ENCODE assay signal across 8 cellular contexts in the genomic region with DNA sequence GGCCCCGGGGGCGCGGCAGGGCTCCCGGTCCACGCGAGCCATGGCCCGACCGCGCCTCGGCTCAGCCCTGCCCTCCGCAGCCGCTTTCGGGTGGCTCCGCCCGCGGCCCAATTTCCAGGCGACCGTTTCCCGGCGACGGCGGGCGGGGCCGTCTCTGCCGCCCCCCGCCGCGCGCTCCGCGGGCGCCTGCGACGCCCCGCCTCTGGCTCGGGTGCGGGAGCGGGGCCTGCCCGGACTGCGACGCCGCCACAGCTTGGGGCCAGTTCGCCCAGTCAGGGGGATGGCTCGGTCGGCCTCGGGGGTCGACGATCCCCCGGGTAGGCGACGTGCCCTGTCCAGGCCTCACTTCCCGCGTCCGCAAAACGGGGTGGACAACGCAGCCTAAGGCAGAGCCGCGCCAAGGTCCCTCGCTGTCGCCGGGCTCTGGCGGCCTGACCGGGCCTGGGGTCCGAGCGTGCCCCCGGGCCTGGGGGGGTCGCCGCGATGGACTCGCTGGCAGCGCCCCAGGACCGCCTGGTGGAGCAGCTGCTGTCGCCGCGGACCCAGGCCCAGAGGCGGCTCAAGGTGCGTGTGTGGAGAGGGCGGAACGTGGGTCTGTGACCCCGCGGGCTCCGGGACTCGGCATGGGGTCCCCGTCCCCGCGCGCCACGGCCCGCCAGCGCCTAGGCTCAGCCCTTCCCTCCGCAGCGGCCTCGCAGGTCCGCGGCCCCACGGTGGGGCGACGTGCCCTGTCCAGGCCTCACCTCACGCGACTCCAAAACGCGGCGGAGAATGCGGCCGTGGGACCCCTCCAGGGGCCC. TPM values are rescaled to one million over a fixed set of nuclear protein-coding genes. Genes with fewer than 3 reads are reported as not detected.
DNase-seq lines count a peak whose midpoint lies in the region; ATAC-seq and TF ChIP-seq lines count a peak whose summit lies in the region.
"Had no signal": no experiment of that assay in that cellular context is flagged by ENCODE, and none has a peak within 500 bp of the region (broad histone marks: within the 10 kb centered on the region; RNA-seq: fewer than 3 reads in every experiment).

No MANE protein-coding gene starts in this region.

- intact Hi-C loops in prostate gland (cut with DNase I): no loop called here

- WGBS in prostate gland: under 1% methylated on average over 37 of the region's 105 CpGs

- ATAC-seq in HG03095 (IDR thresholded peaks at IDR 0.05; ENCODE audit: unreplicated experiment) (no peak), GM19324 (IDR thresholded peaks at IDR 0.05; ENCODE audit: low FRiP score, unreplicated experiment) (no peak)

- TF ChIP-seq POLR2A in prostate gland (IDR thresholded peaks at IDR 0.05): no peak

- no peaks in the 10 kb centered on the region for H3K36me3 ChIP-seq in prostate gland

- DNase-seq in GM20000 (ENCODE audit: low spot score) (peak; percentile 54), NCI-H774 (lab: John Stamatoyannopoulos, UW) (peak; percentile 54), fibroblast of pulmonary artery (ENCODE audit: low read depth) (no peak), prostate gland (ENCODE audit: low spot score) (no peak), NCI-H2107 (lab: John Stamatoyannopoulos, UW) (no peak)

- H3K27me3 ChIP-seq in prostate gland (replicated peaks; ENCODE audit: insufficient read depth): no peaks in the 10 kb centered on the region

- H3K9me3 ChIP-seq in prostate gland: no peaks in the 10 kb centered on the region

- H3K27ac ChIP-seq in prostate gland: peak overlapping the region; percentile 25 to 49

- peaks cover 6% of the 10 kb centered on the region for H3K4me1 ChIP-seq in prostate gland (replicated peaks)

- H3K4me3 ChIP-seq in fibroblast of pulmonary artery (replicated peaks; ENCODE audit: low read depth, low read length) (peak overlapping the region; percentile 52), prostate gland (peak overlapping the region; percentile 43 to 50)

- TF ChIP-seq CTCF in GM20000 (IDR thresholded peaks at IDR 0.05; ENCODE audit: extremely low read depth, missing control alignments) (no peak), fibroblast of pulmonary artery (IDR thresholded peaks at IDR 0.05; ENCODE audit: low read length, missing control alignments) (no peak), prostate gland (IDR thresholded peaks at IDR 0.05) (peak in 2 of 4 experiments; percentile 3 to 33)

RNA-seq across cellular contexts. Expression of a gene that starts 4.2 kb away (rescaled TPM):
- total RNA-seq in prostate gland: 10 to 100 TPM; 17.1 to 96.2 TPM

RNA-seq across cellular contexts. Expression of a gene that starts 4.9 kb away (rescaled TPM):
- 10 to 100 TPM in 1 of 2 donors, 1 to 10 TPM in 1; 6.8 to 60.3 TPM for total RNA-seq in prostate gland

RNA-seq across cellular contexts. Expression of a gene that starts 42.1 kb away (rescaled TPM):
- total RNA-seq in prostate gland: 10 to 100 TPM; 11.0 to 20.2 TPM
- total RNA-seq: T-helper 17 cell had no signal

Comparison
In these comparisons a context has a peak if more than half of its experiments do, and no peak if none do; other contexts are left out.
1. DNase-seq: peak in GM20000 (single experiment) and NCI-H774 (single experiment); none in fibroblast of pulmonary artery (single experiment), prostate gland (single experiment) and NCI-H2107 (single experiment).